ENCODE assay signal across 24 cellular contexts in the genomic region with DNA sequence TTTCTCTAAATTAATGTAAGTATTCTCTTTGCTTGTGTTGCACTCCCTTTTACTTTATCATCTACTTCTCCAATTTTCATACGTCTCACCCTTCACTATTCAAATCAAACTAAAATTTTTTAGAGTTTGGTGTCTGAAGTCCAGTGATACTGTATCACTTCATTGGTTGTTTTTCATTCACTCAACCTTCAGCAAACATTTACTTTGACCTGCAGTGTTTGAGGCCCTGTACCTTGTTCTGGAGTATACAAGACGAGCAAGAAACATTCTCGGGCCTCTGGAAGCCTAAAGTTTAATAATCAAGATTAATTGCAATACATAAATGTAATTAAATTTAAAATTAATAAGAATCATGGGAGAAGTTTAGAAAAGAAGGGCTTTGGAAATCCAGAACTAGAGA.
"Had no signal": no experiment of that assay in that cellular context is flagged by ENCODE, and none has a peak within 500 bp of the region (broad histone marks: within the 10 kb centered on the region; RNA-seq: fewer than 3 reads in every experiment).

No MANE protein-coding gene starts in this region.

- ATAC-seq: effector memory CD8-positive, alpha-beta T cell; heart right ventricle; naive thymus-derived CD4-positive, alpha-beta T cell; psoas muscle; right cardiac atrium; stimulated activated memory B cell treated with anti-CD40 and anti-IgM and Interleukin-4, amounts not matched to agents 10 μg/mL and 1 μg/mL and 100 μg/mL, for 72 hours; stimulated activated naive CD8-positive, alpha-beta T cell treated with anti-CD3 and anti-CD28 coated beads, Interleukin-15, Interleukin-2, amounts not matched to agents 100 U/mL and 50 U/mL, for 24 hours had no signal

- H3K4me1 ChIP-seq: psoas muscle, testis had no signal

- H3K27ac ChIP-seq: esophagus squamous epithelium, heart right ventricle, ovary, psoas muscle, skin epidermis, spleen, testis, tibial artery had no signal

- H3K36me3 ChIP-seq: ovary had no signal

- H3K27me3 ChIP-seq: esophagus squamous epithelium, heart right ventricle, ovary, spleen, testis, tibial artery had no signal

- H3K27me3 Mint-ChIP-seq: effector memory CD8-positive, alpha-beta T cell; naive thymus-derived CD4-positive, alpha-beta T cell; stimulated activated memory B cell treated with anti-CD40 and anti-IgM and Interleukin-4, amounts not matched to agents 10 μg/mL and 1 μg/mL and 100 μg/mL, for 72 hours; type B pancreatic cell had no signal

- H3K9me3 Mint-ChIP-seq: effector memory CD8-positive, alpha-beta T cell; naive thymus-derived CD4-positive, alpha-beta T cell; stimulated activated memory B cell treated with anti-CD40 and anti-IgM and Interleukin-4, amounts not matched to agents 10 μg/mL and 1 μg/mL and 100 μg/mL, for 72 hours; type B pancreatic cell had no signal

- H3K4me3 ChIP-seq: esophagus squamous epithelium, heart right ventricle, ovary, psoas muscle, skin epidermis, spleen, testis, tibial artery had no signal

- H3K27ac Mint-ChIP-seq: stimulated activated memory B cell treated with anti-CD40 and anti-IgM and Interleukin-4, amounts not matched to agents 10 μg/mL and 1 μg/mL and 100 μg/mL, for 72 hours; type B pancreatic cell had no signal

- H3K4me3 Mint-ChIP-seq: effector memory CD8-positive, alpha-beta T cell; naive thymus-derived CD4-positive, alpha-beta T cell; stimulated activated memory B cell treated with anti-CD40 and anti-IgM and Interleukin-4, amounts not matched to agents 10 μg/mL and 1 μg/mL and 100 μg/mL, for 72 hours; type B pancreatic cell had no signal

- DNase-seq: cortex of kidney; effector memory CD8-positive, alpha-beta T cell; erythroblast; esophagus squamous epithelium; foreskin melanocyte; glutamatergic neuron; heart right ventricle; mesendoderm; midbrain; naive thymus-derived CD4-positive, alpha-beta T cell; occipital lobe; ovary; posterior cingulate gyrus; psoas muscle; right cardiac atrium; spleen; stimulated activated CD4-positive, alpha-beta T cell treated with anti-CD3 and anti-CD28 coated beads, Interleukin-4, amount 100 ng/mL, for 4 hours; stimulated activated naive CD8-positive, alpha-beta T cell treated with anti-CD3 and anti-CD28 coated beads, Interleukin-15, Interleukin-2, amounts not matched to agents 100 U/mL and 50 U/mL, for 24 hours; substantia nigra; testis; tibial artery had no signal

- H3K9me3 ChIP-seq: esophagus squamous epithelium, heart right ventricle, ovary, psoas muscle, spleen, testis, tibial artery had no signal
